In the genomic region with DNA sequence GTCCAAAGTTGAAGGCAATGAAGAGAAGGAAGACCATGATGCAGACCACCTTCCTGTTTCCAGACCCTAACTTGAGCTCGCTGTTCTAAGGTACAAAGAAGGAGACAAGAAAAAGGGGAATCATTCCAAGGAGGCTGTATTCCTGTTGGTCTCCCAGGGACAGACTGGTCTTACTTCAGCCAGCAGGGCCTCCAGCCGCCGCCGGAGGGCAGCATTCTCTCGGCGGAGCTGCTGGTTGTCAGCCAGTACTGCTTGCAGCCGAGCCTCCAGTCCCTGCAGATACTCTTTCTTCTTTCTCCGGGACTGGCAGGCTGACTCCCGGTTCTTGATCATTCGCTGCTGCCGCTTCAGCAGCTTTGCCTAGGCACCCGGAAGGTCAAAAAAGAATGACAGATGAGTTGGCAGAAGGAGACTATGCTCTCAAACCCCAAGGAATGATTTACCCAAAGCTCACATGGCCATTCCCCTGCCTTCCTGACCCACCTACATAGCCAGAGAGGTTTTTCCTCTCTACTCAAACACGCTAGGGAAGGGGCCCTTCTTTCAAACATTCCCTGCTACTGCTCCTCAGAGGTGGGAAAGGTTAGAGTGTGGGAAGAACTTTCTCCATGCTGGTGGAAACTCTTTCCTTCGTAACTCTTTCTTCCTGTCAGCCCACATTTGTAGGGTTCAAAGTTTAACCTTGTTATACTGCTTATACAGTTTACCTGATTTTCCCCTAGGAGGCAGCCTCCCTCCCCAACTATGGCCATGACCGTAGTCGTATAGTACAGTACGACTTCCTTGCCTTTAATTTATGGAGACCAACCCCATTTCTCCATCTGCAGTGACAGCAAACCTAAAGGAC, we compare ENCODE assay signal across 1 cellular context.
TF ChIP-seq lines count a peak whose summit lies in the region.

No MANE protein-coding gene starts in this region.

TF ChIP-seq in HepG2, 621 proteins besides CTCF, POLR2A, EP300 and RAD21 (continued from another document and continues in another):
- TF ChIP-seq RERE (CRISPR knock-in tag; IDR thresholded peaks at IDR 0.05; ENCODE audit: low read depth), result no peak
- TF ChIP-seq, protein P1, sequence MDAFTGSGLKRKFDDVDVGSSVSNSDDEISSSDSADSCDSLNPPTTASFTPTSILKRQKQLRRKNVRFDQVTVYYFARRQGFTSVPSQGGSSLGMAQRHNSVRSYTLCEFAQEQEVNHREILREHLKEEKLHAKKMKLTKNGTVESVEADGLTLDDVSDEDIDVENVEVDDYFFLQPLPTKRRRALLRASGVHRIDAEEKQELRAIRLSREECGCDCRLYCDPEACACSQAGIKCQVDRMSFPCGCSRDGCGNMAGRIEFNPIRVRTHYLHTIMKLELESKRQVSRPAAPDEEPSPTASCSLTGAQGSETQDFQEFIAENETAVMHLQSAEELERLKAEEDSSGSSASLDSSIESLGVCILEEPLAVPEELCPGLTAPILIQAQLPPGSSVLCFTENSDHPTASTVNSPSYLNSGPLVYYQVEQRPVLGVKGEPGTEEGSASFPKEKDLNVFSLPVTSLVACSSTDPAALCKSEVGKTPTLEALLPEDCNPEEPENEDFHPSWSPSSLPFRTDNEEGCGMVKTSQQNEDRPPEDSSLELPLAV (CRISPR knock-in tag; conservative IDR thresholded peaks at IDR 0.05; ENCODE audit: low read depth), result no peak
- TF ChIP-seq CHCHD3 (CRISPR knock-in tag; IDR thresholded peaks at IDR 0.05), result no peak
- no peak for TF ChIP-seq PAF1 (CRISPR knock-in tag; IDR thresholded peaks at IDR 0.05)
- TF ChIP-seq FOXO1 (CRISPR knock-in tag; IDR thresholded peaks at IDR 0.05), result 0 out of 2 replicates have a peak, but pooled peaks have one; percentile 9
- no peak for TF ChIP-seq RBM39 (IDR thresholded peaks at IDR 0.05; ENCODE audit: low read depth, low read length, poor library complexity, severe bottlenecking)
- no peak for TF ChIP-seq ZNF484 (CRISPR knock-in tag; IDR thresholded peaks at IDR 0.05; ENCODE audit: borderline replicate concordance, low read depth)
- TF ChIP-seq SP2 (CRISPR knock-in tag; IDR thresholded peaks at IDR 0.05), result no peak
- TF ChIP-seq, protein P2, sequence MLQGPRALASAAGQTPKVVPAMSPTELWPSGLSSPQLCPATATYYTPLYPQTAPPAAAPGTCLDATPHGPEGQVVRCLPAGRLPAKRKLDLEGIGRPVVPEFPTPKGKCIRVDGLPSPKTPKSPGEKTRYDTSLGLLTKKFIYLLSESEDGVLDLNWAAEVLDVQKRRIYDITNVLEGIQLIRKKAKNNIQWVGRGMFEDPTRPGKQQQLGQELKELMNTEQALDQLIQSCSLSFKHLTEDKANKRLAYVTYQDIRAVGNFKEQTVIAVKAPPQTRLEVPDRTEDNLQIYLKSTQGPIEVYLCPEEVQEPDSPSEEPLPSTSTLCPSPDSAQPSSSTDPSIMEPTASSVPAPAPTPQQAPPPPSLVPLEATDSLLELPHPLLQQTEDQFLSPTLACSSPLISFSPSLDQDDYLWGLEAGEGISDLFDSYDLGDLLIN (CRISPR knock-in tag; IDR thresholded peaks at IDR 0.05; ENCODE audit: borderline replicate concordance), result 0 out of 2 replicates have a peak, but pooled peaks have one; percentile 59
- TF ChIP-seq, protein P3, sequence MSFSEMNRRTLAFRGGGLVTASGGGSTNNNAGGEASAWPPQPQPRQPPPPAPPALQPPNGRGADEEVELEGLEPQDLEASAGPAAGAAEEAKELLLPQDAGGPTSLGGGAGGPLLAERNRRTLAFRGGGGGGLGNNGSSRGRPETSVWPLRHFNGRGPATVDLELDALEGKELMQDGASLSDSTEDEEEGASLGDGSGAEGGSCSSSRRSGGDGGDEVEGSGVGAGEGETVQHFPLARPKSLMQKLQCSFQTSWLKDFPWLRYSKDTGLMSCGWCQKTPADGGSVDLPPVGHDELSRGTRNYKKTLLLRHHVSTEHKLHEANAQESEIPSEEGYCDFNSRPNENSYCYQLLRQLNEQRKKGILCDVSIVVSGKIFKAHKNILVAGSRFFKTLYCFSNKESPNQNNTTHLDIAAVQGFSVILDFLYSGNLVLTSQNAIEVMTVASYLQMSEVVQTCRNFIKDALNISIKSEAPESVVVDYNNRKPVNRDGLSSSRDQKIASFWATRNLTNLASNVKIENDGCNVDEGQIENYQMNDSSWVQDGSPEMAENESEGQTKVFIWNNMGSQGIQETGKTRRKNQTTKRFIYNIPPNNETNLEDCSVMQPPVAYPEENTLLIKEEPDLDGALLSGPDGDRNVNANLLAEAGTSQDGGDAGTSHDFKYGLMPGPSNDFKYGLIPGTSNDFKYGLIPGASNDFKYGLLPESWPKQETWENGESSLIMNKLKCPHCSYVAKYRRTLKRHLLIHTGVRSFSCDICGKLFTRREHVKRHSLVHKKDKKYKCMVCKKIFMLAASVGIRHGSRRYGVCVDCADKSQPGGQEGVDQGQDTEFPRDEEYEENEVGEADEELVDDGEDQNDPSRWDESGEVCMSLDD (CRISPR knock-in tag; IDR thresholded peaks at IDR 0.05; ENCODE audit: borderline replicate concordance), result 0 out of 2 replicates have a peak, but pooled peaks have one; percentile 35
- TF ChIP-seq ATF1 (CRISPR knock-in tag; IDR thresholded peaks at IDR 0.05), result no peak
- peak; percentile 79 for TF ChIP-seq ISL2 (CRISPR knock-in tag; IDR thresholded peaks at IDR 0.05)
- TF ChIP-seq, protein P4, sequence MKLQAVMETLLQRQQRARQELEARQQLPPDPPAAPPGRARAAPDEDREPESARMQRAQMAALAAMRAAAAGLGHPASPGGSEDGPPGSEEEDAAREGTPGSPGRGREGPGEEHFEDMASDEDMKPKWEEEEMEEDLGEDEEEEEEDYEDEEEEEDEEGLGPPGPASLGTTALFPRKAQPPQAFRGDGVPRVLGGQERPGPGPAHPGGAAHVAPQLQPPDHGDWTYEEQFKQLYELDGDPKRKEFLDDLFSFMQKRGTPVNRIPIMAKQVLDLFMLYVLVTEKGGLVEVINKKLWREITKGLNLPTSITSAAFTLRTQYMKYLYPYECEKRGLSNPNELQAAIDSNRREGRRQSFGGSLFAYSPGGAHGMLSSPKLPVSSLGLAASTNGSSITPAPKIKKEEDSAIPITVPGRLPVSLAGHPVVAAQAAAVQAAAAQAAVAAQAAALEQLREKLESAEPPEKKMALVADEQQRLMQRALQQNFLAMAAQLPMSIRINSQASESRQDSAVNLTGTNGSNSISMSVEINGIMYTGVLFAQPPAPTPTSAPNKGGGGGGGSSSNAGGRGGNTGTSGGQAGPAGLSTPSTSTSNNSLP (IDR thresholded peaks at IDR 0.05; ENCODE audit: low read depth, low read length), result 0 out of 2 replicates have a peak, but pooled peaks have one; percentile 14
- TF ChIP-seq ZFY (CRISPR knock-in tag; IDR thresholded peaks at IDR 0.05), result peak; percentile 50; the same call in 1 of the 2 replicates
- TF ChIP-seq ZFP90 (CRISPR knock-in tag; IDR thresholded peaks at IDR 0.05; ENCODE audit: borderline replicate concordance), result peak; percentile 74
- no peak for TF ChIP-seq BORCS8-MEF2B (CRISPR knock-in tag; IDR thresholded peaks at IDR 0.05)
- peak; percentile 36 for TF ChIP-seq HNRNPLL (IDR thresholded peaks at IDR 0.05; ENCODE audit: low read depth, low read length, poor library complexity, severe bottlenecking)
- no peak for TF ChIP-seq GABPA (IDR thresholded peaks at IDR 0.05; ENCODE audit: low read depth, low read length)
- TF ChIP-seq GABPA (CRISPR knock-in tag; IDR thresholded peaks at IDR 0.05; ENCODE audit: low read depth), result peak; percentile 48
- TF ChIP-seq ZSCAN29 (CRISPR knock-in tag; conservative IDR thresholded peaks at IDR 0.05), result 0 out of 2 replicates have a peak, but pooled peaks have one; percentile 50
- no peak for TF ChIP-seq ZNF251 (CRISPR knock-in tag; IDR thresholded peaks at IDR 0.05)
- no peak for TF ChIP-seq SMARCE1 (IDR thresholded peaks at IDR 0.05; ENCODE audit: borderline replicate concordance)
- TF ChIP-seq SYNCRIP (IDR thresholded peaks at IDR 0.05; ENCODE audit: insufficient read depth, low read depth, low read length), result no peak
- TF ChIP-seq, protein P5, sequence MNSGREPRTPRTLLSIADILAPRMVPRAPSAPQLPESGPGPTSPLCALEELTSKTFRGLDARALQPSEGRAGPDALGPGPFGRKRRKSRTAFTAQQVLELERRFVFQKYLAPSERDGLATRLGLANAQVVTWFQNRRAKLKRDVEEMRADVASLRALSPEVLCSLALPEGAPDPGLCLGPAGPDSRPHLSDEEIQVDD (CRISPR knock-in tag; IDR thresholded peaks at IDR 0.05; ENCODE audit: borderline replicate concordance), result no peak
- TF ChIP-seq KMT2A (CRISPR knock-in tag; IDR thresholded peaks at IDR 0.05), result peak; percentile 26; the same call in 1 of the 2 replicates
- TF ChIP-seq ZNF343 (CRISPR knock-in tag; IDR thresholded peaks at IDR 0.05), result no peak
- TF ChIP-seq DNMT3B (CRISPR knock-in tag; conservative IDR thresholded peaks at IDR 0.05), result no peak
- TF ChIP-seq RBM22 (optimal IDR thresholded peaks at IDR 0.05; ENCODE audit: low read length), result no peak
- TF ChIP-seq, protein P6, sequence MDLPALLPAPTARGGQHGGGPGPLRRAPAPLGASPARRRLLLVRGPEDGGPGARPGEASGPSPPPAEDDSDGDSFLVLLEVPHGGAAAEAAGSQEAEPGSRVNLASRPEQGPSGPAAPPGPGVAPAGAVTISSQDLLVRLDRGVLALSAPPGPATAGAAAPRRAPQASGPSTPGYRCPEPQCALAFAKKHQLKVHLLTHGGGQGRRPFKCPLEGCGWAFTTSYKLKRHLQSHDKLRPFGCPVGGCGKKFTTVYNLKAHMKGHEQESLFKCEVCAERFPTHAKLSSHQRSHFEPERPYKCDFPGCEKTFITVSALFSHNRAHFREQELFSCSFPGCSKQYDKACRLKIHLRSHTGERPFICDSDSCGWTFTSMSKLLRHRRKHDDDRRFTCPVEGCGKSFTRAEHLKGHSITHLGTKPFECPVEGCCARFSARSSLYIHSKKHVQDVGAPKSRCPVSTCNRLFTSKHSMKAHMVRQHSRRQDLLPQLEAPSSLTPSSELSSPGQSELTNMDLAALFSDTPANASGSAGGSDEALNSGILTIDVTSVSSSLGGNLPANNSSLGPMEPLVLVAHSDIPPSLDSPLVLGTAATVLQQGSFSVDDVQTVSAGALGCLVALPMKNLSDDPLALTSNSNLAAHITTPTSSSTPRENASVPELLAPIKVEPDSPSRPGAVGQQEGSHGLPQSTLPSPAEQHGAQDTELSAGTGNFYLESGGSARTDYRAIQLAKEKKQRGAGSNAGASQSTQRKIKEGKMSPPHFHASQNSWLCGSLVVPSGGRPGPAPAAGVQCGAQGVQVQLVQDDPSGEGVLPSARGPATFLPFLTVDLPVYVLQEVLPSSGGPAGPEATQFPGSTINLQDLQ (CRISPR knock-in tag; IDR thresholded peaks at IDR 0.05), result no peak
- no peak for TF ChIP-seq GZF1 (CRISPR knock-in tag; IDR thresholded peaks at IDR 0.05)
- TF ChIP-seq, protein P7, sequence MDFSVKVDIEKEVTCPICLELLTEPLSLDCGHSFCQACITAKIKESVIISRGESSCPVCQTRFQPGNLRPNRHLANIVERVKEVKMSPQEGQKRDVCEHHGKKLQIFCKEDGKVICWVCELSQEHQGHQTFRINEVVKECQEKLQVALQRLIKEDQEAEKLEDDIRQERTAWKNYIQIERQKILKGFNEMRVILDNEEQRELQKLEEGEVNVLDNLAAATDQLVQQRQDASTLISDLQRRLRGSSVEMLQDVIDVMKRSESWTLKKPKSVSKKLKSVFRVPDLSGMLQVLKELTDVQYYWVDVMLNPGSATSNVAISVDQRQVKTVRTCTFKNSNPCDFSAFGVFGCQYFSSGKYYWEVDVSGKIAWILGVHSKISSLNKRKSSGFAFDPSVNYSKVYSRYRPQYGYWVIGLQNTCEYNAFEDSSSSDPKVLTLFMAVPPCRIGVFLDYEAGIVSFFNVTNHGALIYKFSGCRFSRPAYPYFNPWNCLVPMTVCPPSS (IDR thresholded peaks at IDR 0.05), result no peak
- peak; percentile 2; the same call in 1 of the 2 replicates for TF ChIP-seq ZNF563 (CRISPR knock-in tag; IDR thresholded peaks at IDR 0.05)
- no peak for TF ChIP-seq SIX1 (CRISPR knock-in tag; IDR thresholded peaks at IDR 0.05; ENCODE audit: borderline replicate concordance)
- TF ChIP-seq, protein P8, sequence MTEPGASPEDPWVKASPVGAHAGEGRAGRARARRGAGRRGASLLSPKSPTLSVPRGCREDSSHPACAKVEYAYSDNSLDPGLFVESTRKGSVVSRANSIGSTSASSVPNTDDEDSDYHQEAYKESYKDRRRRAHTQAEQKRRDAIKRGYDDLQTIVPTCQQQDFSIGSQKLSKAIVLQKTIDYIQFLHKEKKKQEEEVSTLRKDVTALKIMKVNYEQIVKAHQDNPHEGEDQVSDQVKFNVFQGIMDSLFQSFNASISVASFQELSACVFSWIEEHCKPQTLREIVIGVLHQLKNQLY (CRISPR knock-in tag; IDR thresholded peaks at IDR 0.05), result no peak
- no peak for TF ChIP-seq ZNF550 (CRISPR knock-in tag; IDR thresholded peaks at IDR 0.05; ENCODE audit: borderline replicate concordance)
- peak; percentile 30; the same call in 1 of the 2 replicates for TF ChIP-seq SAFB2 (CRISPR knock-in tag; IDR thresholded peaks at IDR 0.05; ENCODE audit: borderline replicate concordance, low read depth)
